Comparison of ENCODE assay signal across 26 cellular contexts in genomic region chr10:126928252-126928651, GRCh38.
"Had no signal": no experiment of that assay in that cellular context is flagged by ENCODE, and none has a peak within 500 bp of the region (broad histone marks: within the 10 kb centered on the region; RNA-seq: fewer than 3 reads in every experiment).

No MANE protein-coding gene starts in this region.

- H3K27me3 ChIP-seq: cardiac muscle cell, MG63, Peyer's patch had no signal

- DNase-seq: activated CD4-positive, alpha-beta memory T cell treated with anti-CD3 and anti-CD28 coated beads for 36 hours; activated CD4-positive, alpha-beta T cell treated with anti-CD3 and anti-CD28 coated beads, Interleukin-2, amount 10 ng/mL, durations not matched to agents 7 days and 5 days; activated CD4-positive, CD25-positive, alpha-beta regulatory T cell; activated CD8-positive, alpha-beta memory T cell treated with anti-CD3 and anti-CD28 coated beads for 24 hours; activated effector memory CD4-positive, alpha-beta T cell treated with anti-CD3 and anti-CD28 coated beads, Interleukin-2, amount 50 U/mL, for 16 hours; activated naive CD4-positive, alpha-beta T cell treated with Interleukin-2 at 50 U/mL for 16 hours; activated T-cell treated with anti-CD3 and anti-CD28 coated beads, Interleukin-2, amount 50 U/mL, for 4 hours; amygdala; MG63; MV-4-11; NCI-H1092 treated with DMSO at 0.1 percent for 48 hours; NCI-H1417 treated with DMSO at 0.1 percent for 48 hours; NCI-H1694 treated with DMSO at 0.1 percent for 48 hours; NCI-H2029 treated with DMSO at 0.1 percent for 48 hours; NCI-H345; NCI-H510A; NCI-H526 treated with DMSO at 0.1 percent for 48 hours; Peyer's patch; SHP77 treated with DMSO at 0.1 percent for 48 hours; T-cell; T-helper 2 cell; T1000 had no signal

- H3K4me3 ChIP-seq: cardiac muscle cell, MG63, Peyer's patch had no signal

- H3K36me3 Mint-ChIP-seq: activated CD4-positive, alpha-beta memory T cell treated with anti-CD3 and anti-CD28 coated beads for 36 hours; activated naive CD8-positive, alpha-beta T cell; T-cell had no signal

- ATAC-seq: activated T-cell treated with anti-CD3 and anti-CD28 coated beads, Interleukin-2, amount 50 U/mL, for 4 hours; T-cell had no signal

- H3K9me3 ChIP-seq: MG63, Peyer's patch had no signal

- H3K27ac ChIP-seq: cardiac muscle cell, Peyer's patch, RWPE1 had no signal

- H3K27ac Mint-ChIP-seq: activated CD4-positive, alpha-beta memory T cell treated with anti-CD3 and anti-CD28 coated beads for 36 hours; activated CD4-positive, alpha-beta T cell treated with anti-CD3 and anti-CD28 coated beads, Interleukin-2, amount 10 ng/mL, durations not matched to agents 7 days and 5 days; activated naive CD8-positive, alpha-beta T cell; brain; T-cell had no signal

- H3K9me3 Mint-ChIP-seq: activated CD4-positive, alpha-beta memory T cell treated with anti-CD3 and anti-CD28 coated beads for 36 hours; activated CD4-positive, alpha-beta T cell treated with anti-CD3 and anti-CD28 coated beads, Interleukin-2, amount 10 ng/mL, durations not matched to agents 7 days and 5 days; activated T-cell treated with anti-CD3 and anti-CD28 coated beads, Interleukin-2, amount 50 U/mL, for 4 hours; brain; T-cell had no signal

- H3K4me1 Mint-ChIP-seq: activated CD4-positive, alpha-beta T cell treated with anti-CD3 and anti-CD28 coated beads, Interleukin-2, amount 10 ng/mL, durations not matched to agents 7 days and 5 days; T-cell had no signal

- H3K4me3 Mint-ChIP-seq: activated CD4-positive, alpha-beta memory T cell treated with anti-CD3 and anti-CD28 coated beads for 36 hours; activated CD4-positive, alpha-beta T cell treated with anti-CD3 and anti-CD28 coated beads, Interleukin-2, amount 10 ng/mL, durations not matched to agents 7 days and 5 days; activated naive CD8-positive, alpha-beta T cell; activated T-cell treated with anti-CD3 and anti-CD28 coated beads, Interleukin-2, amount 50 U/mL, for 4 hours; brain; T-cell had no signal

- H3K36me3 ChIP-seq: cardiac muscle cell had no signal

- H3K27me3 Mint-ChIP-seq: activated CD4-positive, alpha-beta memory T cell treated with anti-CD3 and anti-CD28 coated beads for 36 hours; activated CD4-positive, alpha-beta T cell treated with anti-CD3 and anti-CD28 coated beads, Interleukin-2, amount 10 ng/mL, durations not matched to agents 7 days and 5 days; activated naive CD8-positive, alpha-beta T cell; T-cell had no signal
